ENCODE assay signal across 8 cellular contexts in genomic region chr3:149655826-149656599, GRCh38. TPM values are rescaled to one million over a fixed set of nuclear protein-coding genes. Genes with fewer than 3 reads are reported as not detected.
A peak's percentile ranks its signal among the peaks of the same experiment; 100 is the strongest.
DNase-seq lines count a peak whose midpoint lies in the region; ATAC-seq and TF ChIP-seq lines count a peak whose summit lies in the region.

No MANE protein-coding gene starts in this region.

- no peak overlapping the region for H3K27ac Mint-ChIP-seq in endodermal cell

- intact Hi-C loops in A673 (cut with micrococcal nuclease; ENCODE audit: unreplicated experiment) = loop anchor here (5.0 to 10.0 kb wide), 3 partner anchors 51 to 124 kb away; no protein-coding TSS in a partner anchor

- TF ChIP-seq CTCF in A673 (conservative IDR thresholded peaks at IDR 0.05; ENCODE audit: low read depth, low read length) = no peak
- TF ChIP-seq CTCF in endodermal cell (conservative IDR thresholded peaks at IDR 0.05) = no peak

- no peak for DNase-seq in A673 (ENCODE audit: low spot score)
- peak; percentile 69 for DNase-seq in M059J (ENCODE audit: low read depth)
- no peak for DNase-seq in endodermal cell
- peak; percentile 72 for DNase-seq in myocyte (ENCODE audit: low read depth)
- DNase-seq in NOMO-1 (lab: John Stamatoyannopoulos, UW; ENCODE audit: unreplicated experiment in 2 of 2) = no peak
- DNase-seq in NCI-H2081 treated with DMSO at 0.1 percent for 48 hours (lab: John Stamatoyannopoulos, UW) = no peak
- no peak for DNase-seq in NCI-H510A treated with DMSO at 0.1 percent for 48 hours (lab: John Stamatoyannopoulos, UW)

- peaks cover 26% of the 10 kb centered on the region for H3K36me3 ChIP-seq in A673 (ENCODE audit: insufficient read depth, low read length, poor library complexity, severe bottlenecking)
- peaks cover 10% of the 10 kb centered on the region for H3K36me3 ChIP-seq in endodermal cell (ENCODE audit: control insufficient read depth, insufficient read depth, low read length)

- H3K4me3 Mint-ChIP-seq in endodermal cell = peak overlapping the region; percentile 90

- H3K27ac ChIP-seq in A673 (ENCODE audit: low read depth, low read length, poor library complexity, severe bottlenecking) (peak overlapping the region; percentile 99), endodermal cell (ENCODE audit: low read depth, low read length) (no peak overlapping the region)

- peak overlapping the region; percentile 66 for H3K4me3 ChIP-seq in A673 (ENCODE audit: low read depth, low read length, poor library complexity, severe bottlenecking)
- peak overlapping the region; percentile 89 for H3K4me3 ChIP-seq in endodermal cell (ENCODE audit: low read length)

- H3K9me3 ChIP-seq in A673 (ENCODE audit: low read depth, low read length, poor library complexity, severe bottlenecking) = no peaks in the 10 kb centered on the region
- peaks cover 3% of the 10 kb centered on the region for H3K9me3 ChIP-seq in endodermal cell (ENCODE audit: control insufficient read depth, low read length)

- peaks cover 22% of the 10 kb centered on the region for H3K36me3 Mint-ChIP-seq in endodermal cell (ENCODE audit: low read depth)

- BruUV-seq in A673 (replicated peaks; lab: Mats Ljungman, UMichigan) = TSS peak; percentile 29

- POLR2A ChIA-PET in A673 (lab: Charles Lee; ENCODE audit: low non-redundant PET) = no interaction called here

- H3K4me1 ChIP-seq in A673 (ENCODE audit: insufficient read depth, low read length, poor library complexity, severe bottlenecking) (peaks cover 32% of the 10 kb centered on the region), endodermal cell (ENCODE audit: control insufficient read depth, insufficient read depth, low read length) (peaks cover 9% of the 10 kb centered on the region)

- H3K9ac ChIP-seq in endodermal cell (ENCODE audit: extremely low read depth, low read length, poor library complexity, severe bottlenecking) = no peak overlapping the region

- no peak for ATAC-seq in HG02973 (IDR thresholded peaks at IDR 0.05; ENCODE audit: unreplicated experiment)

- CTCF ChIA-PET in A673 (lab: Charles Lee) = interaction anchor here (1.2 kb wide), 1 partner anchor 66 kb away, joined by 4 read pairs; no protein-coding TSS in a partner anchor

- peaks cover 43% of the 10 kb centered on the region for H3K4me1 Mint-ChIP-seq in endodermal cell

- peaks cover 5% of the 10 kb centered on the region for H3K9me3 Mint-ChIP-seq in endodermal cell

- H3K27me3 Mint-ChIP-seq in endodermal cell (ENCODE audit: insufficient read depth) = no peaks in the 10 kb centered on the region

- 61 to 86% methylated on average over 1 to 2 of the region's 2 CpGs for WGBS in endodermal cell (ENCODE audit: insufficient coverage in 1 of 2, insufficient read length in 1 of 2), 2 experiments

- no peaks in the 10 kb centered on the region for H3K27me3 ChIP-seq in A673 (replicated peaks; ENCODE audit: insufficient read depth, low read depth, low read length, poor library complexity)
- H3K27me3 ChIP-seq in endodermal cell (ENCODE audit: control insufficient read depth, insufficient read depth, low read length, poor library complexity, severe bottlenecking) = no peaks in the 10 kb centered on the region

RNA-seq across cellular contexts. Expression of gene WWTR1, which starts 1.8 kb away (rescaled TPM):
- 72.9 and 76.8 TPM in 2 replicates for total RNA-seq in A673 (2021)
- 25.0 and 36.4 TPM in 2 replicates for total RNA-seq in M059J (2014; rRNA removed; shearing (Covaris generic))
- 10 to 100 TPM; 17.3 to 18.5 TPM for total RNA-seq in endodermal cell
- 40.9 TPM for polyA plus RNA-seq in endodermal cell (2013, experiment 1 of 2)
- 41.8 TPM for polyA plus RNA-seq in endodermal cell (2013, experiment 2 of 2)
- 141 and 259 TPM in 2 replicates for total RNA-seq in myocyte
- 165 TPM for polyA plus RNA-seq in myocyte (2012)

Comparison
In these comparisons a context has a peak if more than half of its experiments do, and no peak if none do; other contexts are left out.
1. DNase-seq: peak in M059J (single experiment) and myocyte (single experiment); none in A673 (single experiment), endodermal cell (single experiment), NOMO-1 (0 of 2), NCI-H2081 treated with DMSO at 0.1 percent for 48 hours (single experiment) and NCI-H510A treated with DMSO at 0.1 percent for 48 hours (single experiment).